In genomic region chr11:111105566-111105965, GRCh38 we compare ENCODE assay signal across 16 cellular contexts.
DNase-seq lines count a peak whose midpoint lies in the region; ATAC-seq and TF ChIP-seq lines count a peak whose summit lies in the region.
"Had no signal": no experiment of that assay in that cellular context is flagged by ENCODE, and none has a peak within 500 bp of the region (broad histone marks: within the 10 kb centered on the region; RNA-seq: fewer than 3 reads in every experiment).

No MANE protein-coding gene starts in this region.

- H3K9me3 ChIP-seq in colonic mucosa, result no peaks in the 10 kb centered on the region

- intact Hi-C loops in colonic mucosa (cut with DNase I), result no loop called here

- H3K4me3 ChIP-seq in brain microvascular endothelial cell (ENCODE audit: low read depth, low read length) (no peak overlapping the region), fibroblast of villous mesenchyme (ENCODE audit: low read depth, low read length) (no peak overlapping the region), skeletal muscle cell (ENCODE audit: low read depth, low read length) (no peak overlapping the region), colonic mucosa (no peak overlapping the region)
- H3K4me3 ChIP-seq: MG63 had no signal

- ATAC-seq in HG02970 (IDR thresholded peaks at IDR 0.05; ENCODE audit: low FRiP score, unreplicated experiment), result no peak
- ATAC-seq: HepG2 had no signal

- in situ Hi-C loops in brain microvascular endothelial cell (cut with HindIII; ENCODE audit: low pct_ligation_motif_present, low sequenced_read_pairs), result no loop called here

- no peaks in the 10 kb centered on the region for H3K4me1 ChIP-seq in colonic mucosa

- H3K27ac ChIP-seq in brain microvascular endothelial cell (no peak overlapping the region), colonic mucosa (no peak overlapping the region)
- H3K27ac ChIP-seq: KMS-11 had no signal

- no peak overlapping the region for H3K9ac ChIP-seq in colonic mucosa (ENCODE audit: low read depth in 2 of 2, low read length in 2 of 2)
- H3K9ac ChIP-seq: KMS-11 had no signal

- H3K36me3 ChIP-seq in brain microvascular endothelial cell (replicated peaks) (no peaks in the 10 kb centered on the region), colonic mucosa (no peaks in the 10 kb centered on the region)
- H3K36me3 ChIP-seq: MG63 had no signal

- H3K27me3 ChIP-seq in brain microvascular endothelial cell (replicated peaks), result no peaks in the 10 kb centered on the region
- no peaks in the 10 kb centered on the region for H3K27me3 ChIP-seq in colonic mucosa

- DNase-seq in M059J (ENCODE audit: low read depth) (peak; percentile 5), brain microvascular endothelial cell (peak; percentile 3), fibroblast of villous mesenchyme (ENCODE audit: low read depth) (peak; percentile 18), skeletal muscle cell (ENCODE audit: low read depth) (peak; percentile 31), colonic mucosa (no peak), NCI-H1092 (lab: John Stamatoyannopoulos, UW) (no peak)
- DNase-seq: AML-193, COR-L47, MG63, NCI-H1105, NCI-H1694, NCI-H526 treated with DMSO at 0.1 percent for 48 hours, SHP77 had no signal

- no peak for TF ChIP-seq CTCF in brain microvascular endothelial cell (IDR thresholded peaks at IDR 0.05; ENCODE audit: low read depth, low read length, missing control alignments)
- TF ChIP-seq CTCF in fibroblast of villous mesenchyme (IDR thresholded peaks at IDR 0.05; ENCODE audit: insufficient read depth, low read depth, low read length), result no peak
- TF ChIP-seq CTCF in colonic mucosa (IDR thresholded peaks at IDR 0.05), result no peak

Comparison
In these comparisons a context has a peak if more than half of its experiments do, and no peak if none do; other contexts are left out.
1. DNase-seq: peak in M059J (single experiment), brain microvascular endothelial cell (single experiment), fibroblast of villous mesenchyme (single experiment) and skeletal muscle cell (single experiment); none in colonic mucosa (single experiment) and NCI-H1092 (single experiment).